Comparison of ENCODE assay signal across 7 cellular contexts in genomic region chr2:73779472-73780241, GRCh38.
DNase-seq lines count a peak whose midpoint lies in the region; ATAC-seq and TF ChIP-seq lines count a peak whose summit lies in the region.

TSS of gene DUSP11 (minus strand) at chr2:73780103. CDS start at chr2:73779974, 129 bp downstream.

- in situ Hi-C loops in astrocyte of the cerebellum (cut with HindIII; ENCODE audit: low sequenced_read_pairs), result loop anchor here (10.0 kb wide), 1 partner anchor 65 kb away; no protein-coding TSS in a partner anchor

- TF ChIP-seq CTCF in astrocyte of the cerebellum (IDR thresholded peaks at IDR 0.05; ENCODE audit: low read depth, low read length, missing control alignments) (peak; percentile 95), retinal pigment epithelial cell (conservative IDR thresholded peaks at IDR 0.05; ENCODE audit: low read depth, low read length) (peak; percentile 97)

- DNase-seq in NCI-H1930 (lab: John Stamatoyannopoulos, UW) (peak; percentile 88 to 94), T-helper 22 cell (ENCODE audit: low read depth) (peak; percentile 89), astrocyte of the cerebellum (ENCODE audit: low read depth) (peak; percentile 87), hippocampal formation (lab: John Stamatoyannopoulos, UW) (peak; percentile 86 to 90), retinal pigment epithelial cell (ENCODE audit: low read depth) (peak; percentile 66)

- H3K4me3 ChIP-seq in astrocyte of the cerebellum (ENCODE audit: low read depth, low read length), result peak within 1 kb of the TSS; percentile 100
- peak within 1 kb of the TSS; percentile 83 for H3K4me3 ChIP-seq in retinal pigment epithelial cell (ENCODE audit: low read length)

- peak; percentile 98 for ATAC-seq in GM18499 (IDR thresholded peaks at IDR 0.05; ENCODE audit: insufficient read depth, unreplicated experiment)
- ATAC-seq in HG02970 (IDR thresholded peaks at IDR 0.05; ENCODE audit: low FRiP score, unreplicated experiment), result peak; percentile 97

Comparison
In these comparisons a context has a peak if more than half of its experiments do, and no peak if none do; other contexts are left out.
1. Peak in every context shown above with its lines: DNase-seq, ATAC-seq and H3K4me3 ChIP-seq.